Comparison of ENCODE assay signal across 31 cellular contexts in the genomic region with DNA sequence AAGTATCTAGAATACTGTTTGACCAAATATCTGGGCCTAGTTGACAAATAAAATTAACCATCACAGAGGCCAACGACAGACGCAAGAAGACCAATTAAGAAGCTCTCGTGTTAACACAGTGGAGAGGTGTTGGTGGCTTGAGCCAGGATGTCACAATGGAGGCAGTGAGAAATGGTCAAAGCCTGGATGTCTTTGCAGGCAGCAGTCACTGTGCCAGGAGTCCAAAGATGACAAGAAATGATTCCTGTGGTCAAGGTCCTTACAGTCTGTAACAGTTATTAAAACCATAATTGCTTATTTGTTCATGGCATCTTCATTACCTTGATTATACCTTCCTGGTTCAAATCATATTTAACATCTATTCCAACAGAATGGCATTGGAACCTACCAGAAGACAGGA.
"Had no signal": no experiment of that assay in that cellular context is flagged by ENCODE, and none has a peak within 500 bp of the region (broad histone marks: within the 10 kb centered on the region; RNA-seq: fewer than 3 reads in every experiment).

No MANE protein-coding gene starts in this region.

- H3K27me3 ChIP-seq: neutrophil, pancreas, right lobe of liver, sigmoid colon, spleen, suprapubic skin, testis, tibial artery, transverse colon, upper lobe of right lung, uterus had no signal

- H3K4me1 ChIP-seq: pancreas, psoas muscle, right lobe of liver, sigmoid colon, spleen, suprapubic skin, testis, transverse colon, upper lobe of right lung, uterus had no signal

- H3K4me1 Mint-ChIP-seq: naive thymus-derived CD8-positive, alpha-beta T cell; stimulated activated naive CD8-positive, alpha-beta T cell treated with anti-CD3 and anti-CD28 coated beads, Interleukin-15, amount 100 ng/mL, for 72 hours had no signal

- H3K27ac ChIP-seq: neutrophil, pancreas, psoas muscle, right lobe of liver, sigmoid colon, spleen, suprapubic skin, testis, tibial artery, transverse colon, upper lobe of right lung, uterus had no signal

- H3K9me3 ChIP-seq: neutrophil, pancreas, psoas muscle, right lobe of liver, sigmoid colon, spleen, suprapubic skin, testis, tibial artery, transverse colon, upper lobe of right lung, uterus had no signal

- H3K4me3 ChIP-seq: pancreas, psoas muscle, right lobe of liver, sigmoid colon, smooth muscle cell, spleen, suprapubic skin, testis, tibial artery, transverse colon, upper lobe of right lung, uterus had no signal

- H3K27me3 Mint-ChIP-seq: progenitor cell of endocrine pancreas; stimulated activated memory B cell treated with anti-CD40 and anti-IgM and Interleukin-4, amounts not matched to agents 10 μg/mL and 1 μg/mL and 100 μg/mL, for 72 hours; stimulated activated naive CD8-positive, alpha-beta T cell treated with anti-CD3 and anti-CD28 coated beads, Interleukin-15, amount 100 ng/mL, for 72 hours; type B pancreatic cell had no signal

- H3K36me3 ChIP-seq: neutrophil, pancreas, right lobe of liver, sigmoid colon, spleen, suprapubic skin, tibial artery, transverse colon, upper lobe of right lung, uterus had no signal

- H3K27ac Mint-ChIP-seq: naive thymus-derived CD8-positive, alpha-beta T cell; natural killer cell treated with Interleukin-12 subunit alpha and Interleukin-12 subunit beta and Interleukin-15 and Interleukin-18, amount 100 ng/mL, for 72 hours; nephron progenitor cell; progenitor cell of endocrine pancreas; stimulated activated memory B cell treated with anti-CD40 and anti-IgM and Interleukin-4, amounts not matched to agents 10 μg/mL and 1 μg/mL and 100 μg/mL, for 72 hours; stimulated activated naive CD8-positive, alpha-beta T cell treated with anti-CD3 and anti-CD28 coated beads, Interleukin-15, amount 100 ng/mL, for 72 hours; type B pancreatic cell had no signal

- H3K4me3 Mint-ChIP-seq: naive thymus-derived CD8-positive, alpha-beta T cell; natural killer cell treated with Interleukin-12 subunit alpha and Interleukin-12 subunit beta and Interleukin-15 and Interleukin-18, amount 100 ng/mL, for 72 hours; nephron progenitor cell; neural crest cell; stimulated activated memory B cell treated with anti-CD40 and anti-IgM and Interleukin-4, amounts not matched to agents 10 μg/mL and 1 μg/mL and 100 μg/mL, for 72 hours; stimulated activated naive CD8-positive, alpha-beta T cell treated with anti-CD3 and anti-CD28 coated beads, Interleukin-15, amount 100 ng/mL, for 72 hours; type B pancreatic cell had no signal

- H3K4me2 ChIP-seq: smooth muscle cell had no signal

- H3K9me3 Mint-ChIP-seq: naive thymus-derived CD8-positive, alpha-beta T cell; natural killer cell treated with Interleukin-12 subunit alpha and Interleukin-12 subunit beta and Interleukin-15 and Interleukin-18, amount 100 ng/mL, for 72 hours; nephron progenitor cell; neural crest cell; stimulated activated memory B cell treated with anti-CD40 and anti-IgM and Interleukin-4, amounts not matched to agents 10 μg/mL and 1 μg/mL and 100 μg/mL, for 72 hours; stimulated activated naive CD8-positive, alpha-beta T cell treated with anti-CD3 and anti-CD28 coated beads, Interleukin-15, amount 100 ng/mL, for 72 hours had no signal

- DNase-seq: naive thymus-derived CD8-positive, alpha-beta T cell; nephron progenitor cell; nucleus accumbens; pancreas; psoas muscle; right cardiac atrium; right lobe of liver; sigmoid colon; spleen; stimulated activated CD4-positive, alpha-beta T cell treated with anti-CD3 and anti-CD28 coated beads, Interleukin-12 subunit alpha, Interleukin-12 subunit beta, amount 100 ng/mL, for 4 hours; stimulated activated CD4-positive, alpha-beta T cell treated with anti-CD3 and anti-CD28 coated beads, Interleukin-1b, Interleukin-23, amount 100 ng/mL, for 48 hours; stimulated activated CD4-positive, alpha-beta T cell treated with anti-CD3 and anti-CD28 coated beads, Interleukin-4, amount 100 ng/mL, for 1 hour; stimulated activated CD4-positive, alpha-beta T cell treated with anti-CD3 and anti-CD28 coated beads, Interleukin-4, amount 100 ng/mL, for 4 hours; stimulated activated CD8-positive, alpha-beta memory T cell treated with anti-CD3 and anti-CD28 coated beads, Interleukin-4, amount 100 ng/mL, for 48 hours; stimulated activated naive CD4-positive, alpha-beta T cell; stimulated activated naive CD8-positive, alpha-beta T cell treated with anti-CD3 and anti-CD28 coated beads, Interleukin-15, amount 100 ng/mL, for 72 hours; stimulated activated naive CD8-positive, alpha-beta T cell treated with anti-CD3 and anti-CD28 coated beads, Interleukin-15, Interleukin-2, amounts not matched to agents 100 U/mL and 50 U/mL, for 24 hours; substantia nigra; testis; tibial artery; transverse colon; upper lobe of right lung; uterus had no signal

- ATAC-seq: naive thymus-derived CD8-positive, alpha-beta T cell; natural killer cell treated with Interleukin-12 subunit alpha and Interleukin-12 subunit beta and Interleukin-15 and Interleukin-18, amount 100 ng/mL, for 72 hours; pancreas; psoas muscle; right cardiac atrium; right lobe of liver; stimulated activated memory B cell treated with anti-CD40 and anti-IgM and Interleukin-4, amounts not matched to agents 10 μg/mL and 1 μg/mL and 100 μg/mL, for 72 hours; stimulated activated naive CD8-positive, alpha-beta T cell treated with anti-CD3 and anti-CD28 coated beads, Interleukin-15, amount 100 ng/mL, for 72 hours; stimulated activated naive CD8-positive, alpha-beta T cell treated with anti-CD3 and anti-CD28 coated beads, Interleukin-15, Interleukin-2, amounts not matched to agents 100 U/mL and 50 U/mL, for 24 hours; upper lobe of right lung had no signal

- H3K36me3 Mint-ChIP-seq: natural killer cell treated with Interleukin-12 subunit alpha and Interleukin-12 subunit beta and Interleukin-15 and Interleukin-18, amount 100 ng/mL, for 72 hours; stimulated activated memory B cell treated with anti-CD40 and anti-IgM and Interleukin-4, amounts not matched to agents 10 μg/mL and 1 μg/mL and 100 μg/mL, for 72 hours; type B pancreatic cell had no signal
